29 cellular contexts compared by ENCODE assay signal in the genomic region with DNA sequence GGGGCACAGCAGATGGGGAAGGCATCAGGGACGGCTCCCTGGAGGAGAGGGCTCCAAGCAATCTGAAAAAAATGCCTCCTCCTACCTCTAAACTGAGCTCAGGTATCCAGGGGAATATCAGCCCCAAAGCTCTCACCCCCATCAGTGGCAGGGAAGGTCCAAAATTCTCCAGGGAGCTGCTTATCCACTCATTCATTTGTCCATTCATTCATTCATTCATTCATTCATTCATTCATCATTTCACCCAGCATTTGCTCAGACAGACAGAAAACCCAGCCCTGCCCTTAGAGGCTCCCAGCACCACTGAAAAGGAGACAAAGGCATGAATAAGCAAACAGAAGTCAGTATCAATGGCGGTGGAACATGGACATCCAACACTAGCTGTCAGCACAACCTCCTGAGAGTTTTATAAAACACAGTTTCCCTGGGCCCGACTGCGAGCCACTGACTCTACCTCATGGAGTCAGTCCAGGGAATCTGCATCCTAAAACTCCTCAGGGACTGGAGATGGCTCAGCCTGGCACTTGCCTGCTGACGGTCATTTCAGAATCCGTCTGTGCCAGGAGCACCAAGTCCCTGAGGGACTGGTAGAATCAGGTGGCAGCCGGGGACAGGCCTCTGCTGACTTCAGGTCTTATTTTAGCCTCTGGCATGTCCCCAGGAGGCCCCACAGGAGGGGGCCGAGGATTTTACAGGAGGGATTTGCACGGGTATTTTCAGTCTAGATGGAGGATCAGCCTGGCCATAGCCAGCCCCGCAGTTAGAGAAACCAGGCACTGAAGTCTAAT.
DNase-seq lines count a peak whose midpoint lies in the region; ATAC-seq, FAIRE-seq and TF ChIP-seq lines count a peak whose summit lies in the region.
"Had no signal": no experiment of that assay in that cellular context is flagged by ENCODE, and none has a peak within 500 bp of the region (broad histone marks: within the 10 kb centered on the region; RNA-seq: fewer than 3 reads in every experiment).

No MANE protein-coding gene starts in this region.

- no peaks in the 10 kb centered on the region for H3K9me3 ChIP-seq in GM12878 (replicated peaks; ENCODE audit: control insufficient read depth, insufficient read depth, low read length)
- H3K9me3 ChIP-seq: adrenal gland, MG63, prostate gland had no signal

- no peak overlapping the region for H3K9ac ChIP-seq in GM12878 (ENCODE audit: control insufficient read depth, insufficient read depth, low read length)

- H3K9me3 Mint-ChIP-seq in nephron (no peaks in the 10 kb centered on the region), T-cell (peaks cover 0 to under 1% (median 0%) of the 10 kb centered on the region in 3 donors)
- no peaks in the 10 kb centered on the region for H3K9me3 Mint-ChIP-seq in stimulated activated naive B cell treated with anti-CD40 and anti-IgM and Interleukin-4, amounts not matched to agents 10 μg/mL and 1 μg/mL and 100 μg/mL, for 72 hours
- H3K9me3 Mint-ChIP-seq: activated naive CD4-positive, alpha-beta T cell treated with anti-CD3 and anti-CD28 coated beads, Interleukin-2, amount 10 ng/mL, durations not matched to agents 7 days and 5 days had no signal

- no peaks in the 10 kb centered on the region for H3K36me3 ChIP-seq in GM12878 (ENCODE audit: control insufficient read depth in 2 of 2, insufficient read depth in 2 of 2, low read length in 1 of 2)
- H3K36me3 ChIP-seq: adrenal gland, MG63, prostate gland had no signal

- TF ChIP-seq CTCF in GM12878 (IDR thresholded peaks at IDR 0.05 in 2 of 3, conservative IDR thresholded peaks at IDR 0.05 in 1 of 3; ENCODE audit: control insufficient read depth in 2 of 3, extremely low read depth in 1 of 3, insufficient read depth in 1 of 3, low read depth in 3 of 3, low read length in 3 of 3) (no peak), nephron (IDR thresholded peaks at IDR 0.05; ENCODE audit: unreplicated experiment in 3 of 3) (no peak)

- H3K79me2 ChIP-seq in GM12878 (ENCODE audit: control insufficient read depth, insufficient read depth, low read length): no peaks in the 10 kb centered on the region

- H3K36me3 Mint-ChIP-seq in nephron (ENCODE audit: low read depth): no peaks in the 10 kb centered on the region
- H3K36me3 Mint-ChIP-seq in stimulated activated naive B cell treated with anti-CD40 and anti-IgM and Interleukin-4, amounts not matched to agents 10 μg/mL and 1 μg/mL and 100 μg/mL, for 72 hours: no peaks in the 10 kb centered on the region
- no peaks in the 10 kb centered on the region for H3K36me3 Mint-ChIP-seq in T-cell
- H3K36me3 Mint-ChIP-seq: activated naive CD4-positive, alpha-beta T cell treated with anti-CD3 and anti-CD28 coated beads, Interleukin-2, amount 10 ng/mL, durations not matched to agents 7 days and 5 days; memory B cell had no signal

- in situ Hi-C loops in GM12878 (cut with MboI): no loop called here

- WGBS in GM12878 (ENCODE audit: insufficient coverage, insufficient replicate concordance, low lambda C conversion rate, missing lambda C conversion rate): 6% methylated on average over 10 of the region's 10 CpGs

- intact Hi-C loops in GM12878 (cut with micrococcal nuclease; ENCODE audit: unreplicated experiment): no loop called here
- intact Hi-C loops in cardiac septum (cut with DNase I): loop anchor here (1.0 to 2.0 kb wide), 2 partner anchors 26 to 49 kb away; no protein-coding TSS in a partner anchor

- TF ChIP-seq POLR2A in GM12878 (IDR thresholded peaks at IDR 0.05; ENCODE audit: low read depth, low read length): no peak

- RAD21 ChIA-PET in GM12878 (lab: Charles Lee; ENCODE audit: unreplicated experiment): no interaction called here

- SMC1A ChIA-PET in GM12878 (lab: Charles Lee; ENCODE audit: uncharacterized antibody, unreplicated experiment): no interaction called here

- POLR2A ChIA-PET in GM12878 (lab: Charles Lee) (no interaction called here), T-cell (lab: Charles Lee) (no interaction called here)

- FAIRE-seq in GM12878 (lab: Jason Lieb, UNC) (no peak), urothelium cell line (lab: Jason Lieb, UNC) (peak; percentile 84)
- FAIRE-seq: endothelial cell of umbilical vein, frontal cortex, H54 had no signal

- H3K27ac Mint-ChIP-seq in nephron: peak overlapping the region in 2 of 3 experiments; percentile 50 to 59
- no peak overlapping the region for H3K27ac Mint-ChIP-seq in stimulated activated naive B cell treated with anti-CD40 and anti-IgM and Interleukin-4, amounts not matched to agents 10 μg/mL and 1 μg/mL and 100 μg/mL, for 72 hours
- no peak overlapping the region for H3K27ac Mint-ChIP-seq in T-cell
- H3K27ac Mint-ChIP-seq: activated CD4-positive, alpha-beta T cell treated with anti-CD3 and anti-CD28 coated beads for 36 hours; activated CD8-positive, alpha-beta T cell treated with anti-CD3 and anti-CD28 coated beads, Interleukin-2, amount 10 ng/mL, durations not matched to agents 7 days and 5 days; activated naive CD4-positive, alpha-beta T cell treated with anti-CD3 and anti-CD28 coated beads, Interleukin-2, amount 10 ng/mL, durations not matched to agents 7 days and 5 days; memory B cell had no signal

- H3K4me1 ChIP-seq in GM12878 (ENCODE audit: control insufficient read depth, insufficient read depth, low read length): no peaks in the 10 kb centered on the region
- H3K4me1 ChIP-seq: adrenal gland, prostate gland had no signal

- no peak overlapping the region for H3K4me3 ChIP-seq in GM12878
- H3K4me3 ChIP-seq: adrenal gland, MG63, prostate gland had no signal

- H3K4me3 Mint-ChIP-seq in nephron (peak overlapping the region in 1 of 3 experiments; percentile 26), T-cell (no peak overlapping the region)
- H3K4me3 Mint-ChIP-seq in stimulated activated naive B cell treated with anti-CD40 and anti-IgM and Interleukin-4, amounts not matched to agents 10 μg/mL and 1 μg/mL and 100 μg/mL, for 72 hours: no peak overlapping the region
- H3K4me3 Mint-ChIP-seq: activated CD4-positive, alpha-beta T cell treated with anti-CD3 and anti-CD28 coated beads for 36 hours; activated CD8-positive, alpha-beta T cell treated with anti-CD3 and anti-CD28 coated beads, Interleukin-2, amount 10 ng/mL, durations not matched to agents 7 days and 5 days; activated naive CD4-positive, alpha-beta T cell treated with anti-CD3 and anti-CD28 coated beads, Interleukin-2, amount 10 ng/mL, durations not matched to agents 7 days and 5 days; memory B cell had no signal

- no peak for TF ChIP-seq RAD21 in GM12878 (IDR thresholded peaks at IDR 0.05; ENCODE audit: insufficient read depth, low read depth, low read length)

- no peaks in the 10 kb centered on the region for H4K20me1 ChIP-seq in GM12878 (ENCODE audit: control insufficient read depth, insufficient read depth)

- CTCF ChIA-PET in GM12878 (lab: Yijun Ruan, JAX) (no interaction called here), T-cell (lab: Charles Lee) (no interaction called here)

- BruUV-seq in GM12878 (replicated peaks; lab: Mats Ljungman, UMichigan): no TSS peak

- H3K4me1 Mint-ChIP-seq in nephron (peaks cover 72% of the 10 kb centered on the region), T-cell (no peaks in the 10 kb centered on the region)
- no peaks in the 10 kb centered on the region for H3K4me1 Mint-ChIP-seq in stimulated activated naive B cell treated with anti-CD40 and anti-IgM and Interleukin-4, amounts not matched to agents 10 μg/mL and 1 μg/mL and 100 μg/mL, for 72 hours
- H3K4me1 Mint-ChIP-seq: activated CD4-positive, alpha-beta T cell treated with anti-CD3 and anti-CD28 coated beads for 36 hours; activated naive CD4-positive, alpha-beta T cell treated with anti-CD3 and anti-CD28 coated beads, Interleukin-2, amount 10 ng/mL, durations not matched to agents 7 days and 5 days; memory B cell had no signal

- no peak for ATAC-seq in GM12878
- no peak for ATAC-seq in SK-N-SH treated with all-trans-retinoic acid at 6 μM for 48 hours
- no peak for ATAC-seq in stimulated activated naive B cell treated with anti-CD40 and anti-IgM and Interleukin-4, amounts not matched to agents 10 μg/mL and 1 μg/mL and 100 μg/mL, for 72 hours (replicated peaks)
- no peak for ATAC-seq in T-cell (replicated peaks in 1 of 4)
- ATAC-seq in GM18498 (IDR thresholded peaks at IDR 0.05; ENCODE audit: unreplicated experiment): no peak
- ATAC-seq: activated CD4-positive, alpha-beta T cell treated with anti-CD3 and anti-CD28 coated beads for 36 hours; activated CD8-positive, alpha-beta T cell treated with anti-CD3 and anti-CD28 coated beads, Interleukin-2, amount 10 ng/mL, durations not matched to agents 7 days and 5 days had no signal

- H2AFZ ChIP-seq in GM12878 (ENCODE audit: control insufficient read depth, low read depth, low read length): no peak overlapping the region

- H3K27me3 ChIP-seq in GM12878 (replicated peaks in 1 of 2; ENCODE audit: control insufficient read depth in 2 of 2, insufficient read depth in 2 of 2, low read length in 1 of 2): no peaks in the 10 kb centered on the region; a peak in 1 of 4 replicates
- H3K27me3 ChIP-seq: adrenal gland, MG63 had no signal

- TF ChIP-seq EP300 in GM12878 (IDR thresholded peaks at IDR 0.05; ENCODE audit: borderline replicate concordance in 1 of 2, control insufficient read depth in 1 of 2, low read depth in 2 of 2, low read length in 2 of 2): no peak

- H3K27me3 Mint-ChIP-seq in nephron (ENCODE audit: low read depth): peaks cover 54% of the 10 kb centered on the region
- H3K27me3 Mint-ChIP-seq in stimulated activated naive B cell treated with anti-CD40 and anti-IgM and Interleukin-4, amounts not matched to agents 10 μg/mL and 1 μg/mL and 100 μg/mL, for 72 hours: peaks cover 17 to 20% of the 10 kb centered on the region in 2 donors
- peaks cover 11 to 17% of the 10 kb centered on the region in 2 donors for H3K27me3 Mint-ChIP-seq in T-cell
- H3K27me3 Mint-ChIP-seq: activated naive CD4-positive, alpha-beta T cell treated with anti-CD3 and anti-CD28 coated beads, Interleukin-2, amount 10 ng/mL, durations not matched to agents 7 days and 5 days had no signal

- DNase-seq in GM12878 (ENCODE audit: low read depth, low spot score) (no peak), cardiac septum (ENCODE audit: low spot score) (peak; percentile 84), urothelium cell line (ENCODE audit: low spot score) (no peak), T-cell (no peak)
- no peak for DNase-seq in stimulated activated naive B cell treated with anti-CD40 and anti-IgM and Interleukin-4, amounts not matched to agents 10 μg/mL and 1 μg/mL and 100 μg/mL, for 72 hours
- DNase-seq: activated CD4-positive, alpha-beta T cell treated with anti-CD3 and anti-CD28 coated beads for 36 hours; activated CD8-positive, alpha-beta T cell treated with anti-CD3 and anti-CD28 coated beads, Interleukin-2, amount 10 ng/mL, durations not matched to agents 7 days and 5 days; activated naive CD4-positive, alpha-beta T cell treated with anti-CD3 and anti-CD28 coated beads, Interleukin-2, amount 10 ng/mL, durations not matched to agents 7 days and 5 days; adrenal gland; COR-L47; hippocampal formation; KG1; NCI-H1105 treated with DMSO at 0.1 percent for 48 hours; NCI-H1930; NCI-H2171 treated with DMSO at 0.1 percent for 48 hours; NCI-H510A treated with DMSO at 0.1 percent for 48 hours; OCI-M1; stimulated activated naive CD4-positive, alpha-beta T cell had no signal

- no peak overlapping the region for H3K27ac ChIP-seq in GM12878 (ENCODE audit: control insufficient read depth, insufficient read depth)
- H3K27ac ChIP-seq: adrenal gland, C4-2B, HL-60, prostate gland had no signal

- no peak overlapping the region for H3K4me2 ChIP-seq in GM12878 (ENCODE audit: control insufficient read depth, insufficient read depth)

Comparison
In these comparisons a context has a peak if more than half of its experiments do, and no peak if none do; other contexts are left out.
1. H3K27ac Mint-ChIP-seq: peak in nephron (2 of 3); none in stimulated activated naive B cell treated with anti-CD40 and anti-IgM and Interleukin-4, amounts not matched to agents 10 μg/mL and 1 μg/mL and 100 μg/mL, for 72 hours (single experiment) and T-cell (0 of 2).